Comparison of ENCODE assay signal across 9 cellular contexts in the genomic region with DNA sequence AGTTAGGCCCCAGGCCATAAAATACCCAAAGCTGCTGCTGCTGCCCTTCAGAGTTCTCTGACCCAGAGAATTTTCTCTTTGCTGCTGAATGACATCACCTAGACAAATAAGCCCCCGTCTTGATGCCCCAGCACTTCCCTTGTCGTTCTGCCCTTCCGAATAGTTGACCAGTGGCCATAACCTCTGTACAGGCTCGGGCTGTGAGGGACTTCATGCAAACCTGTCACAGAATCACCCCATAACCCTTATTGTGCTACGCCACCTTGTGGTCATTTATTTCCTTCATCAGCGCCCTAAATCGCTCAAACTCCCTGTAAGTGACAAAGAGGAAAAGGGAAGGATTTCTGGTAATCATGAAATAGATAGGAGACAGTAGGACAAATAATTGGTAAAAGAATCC. TPM values are rescaled to one million over a fixed set of nuclear protein-coding genes. Genes with fewer than 3 reads are reported as not detected.
A peak's percentile ranks its signal among the peaks of the same experiment; 100 is the strongest.
DNase-seq lines count a peak whose midpoint lies in the region; ATAC-seq and TF ChIP-seq lines count a peak whose summit lies in the region.
"Had no signal": no experiment of that assay in that cellular context is flagged by ENCODE, and none has a peak within 500 bp of the region (broad histone marks: within the 10 kb centered on the region; RNA-seq: fewer than 3 reads in every experiment).

No MANE protein-coding gene starts in this region.

- H3K4me1 ChIP-seq in OCI-LY7 (ENCODE audit: insufficient read depth, low read length, poor library complexity, severe bottlenecking) (no peaks in the 10 kb centered on the region), hepatocyte (ENCODE audit: insufficient read depth) (no peaks in the 10 kb centered on the region), sigmoid colon (no peaks in the 10 kb centered on the region)
- H3K4me1 ChIP-seq: BLaER1 had no signal

- no peak for TF ChIP-seq POLR2A in sigmoid colon (IDR thresholded peaks at IDR 0.05)

- BruUV-seq in OCI-LY7 (replicated peaks; lab: Mats Ljungman, UMichigan), result no TSS peak

- H3K4me3 ChIP-seq in OCI-LY7 (ENCODE audit: low read depth, low read length, poor library complexity, severe bottlenecking) (no peak overlapping the region), hepatocyte (no peak overlapping the region), sigmoid colon (no peak overlapping the region)
- H3K4me3 ChIP-seq: BLaER1 had no signal

- no peak overlapping the region for H3K27ac ChIP-seq in OCI-LY7 (ENCODE audit: low read depth, low read length, poor library complexity, severe bottlenecking)
- no peak overlapping the region for H3K27ac ChIP-seq in hepatocyte
- peak overlapping the region in 3 of 4 donors; percentile 12 to 20 (median 19) for H3K27ac ChIP-seq in sigmoid colon
- H3K27ac ChIP-seq: BLaER1 had no signal

- DNase-seq in DMS79 treated with DMSO at 0.1 percent for 48 hours (lab: John Stamatoyannopoulos, UW) (peak; percentile 10), DMS79 (lab: John Stamatoyannopoulos, UW) (no peak), KBM-7 (peak; percentile 90), OCI-LY7 (ENCODE audit: low spot score) (peak; percentile 76), anterior cingulate cortex (lab: John Stamatoyannopoulos, UW) (peak in 34 of 58 donors; percentile 0 to 34 (median 8)), hepatocyte (ENCODE audit: low spot score) (peak; percentile 74), sigmoid colon (no peak)

- no peaks in the 10 kb centered on the region for H3K9me2 ChIP-seq in OCI-LY7 (ENCODE audit: insufficient read depth, low read length)
- H3K9me2 ChIP-seq in hepatocyte (replicated peaks; ENCODE audit: insufficient read depth), result no peaks in the 10 kb centered on the region

- no peak overlapping the region for H2AFZ ChIP-seq in OCI-LY7 (ENCODE audit: low read length)
- H2AFZ ChIP-seq in hepatocyte, result no peak overlapping the region

- TF ChIP-seq CTCF in OCI-LY7 (conservative IDR thresholded peaks at IDR 0.05; ENCODE audit: low read length), result peak; percentile 78
- TF ChIP-seq CTCF in hepatocyte (IDR thresholded peaks at IDR 0.05; ENCODE audit: poor library complexity), result peak; percentile 57
- peak in 3 of 4 experiments; percentile 29 to 34 (median 31) for TF ChIP-seq CTCF in sigmoid colon (IDR thresholded peaks at IDR 0.05)

- intact Hi-C loops in OCI-LY7 (cut with micrococcal nuclease; ENCODE audit: unreplicated experiment) (loop anchor here (1.0 to 10.0 kb wide), 3 partner anchors 171 to 528 kb away; a partner anchor contains a TSS), sigmoid colon (cut with DNase I) (loop anchor here (5.0 to 10.0 kb wide), 3 partner anchors 173 to 481 kb away; a partner anchor contains a TSS)

- CTCF ChIA-PET in OCI-LY7 (lab: Charles Lee; ENCODE audit: unreplicated experiment), result no interaction called here

- H3K27me3 ChIP-seq in hepatocyte (no peaks in the 10 kb centered on the region), sigmoid colon (no peaks in the 10 kb centered on the region)

- no peak for ATAC-seq in GM18502 (IDR thresholded peaks at IDR 0.05; ENCODE audit: poor library complexity, unreplicated experiment)

- H4K20me1 ChIP-seq in OCI-LY7 (ENCODE audit: insufficient read depth, low read length) (no peaks in the 10 kb centered on the region), hepatocyte (ENCODE audit: insufficient read depth, poor library complexity, severe bottlenecking) (no peaks in the 10 kb centered on the region)
- H4K20me1 ChIP-seq: BLaER1 had no signal

- WGBS in hepatocyte (ENCODE audit: low lambda C conversion rate, missing lambda C conversion rate), result 32% methylated on average over 7 of the region's 7 CpGs
- 3 to 5% methylated on average over 7 of the region's 7 CpGs for WGBS in sigmoid colon, 2 donors

- no peak for TF ChIP-seq EP300 in sigmoid colon (IDR thresholded peaks at IDR 0.05)

- H3K9me3 ChIP-seq in OCI-LY7 (ENCODE audit: low read length) (no peaks in the 10 kb centered on the region), hepatocyte (ENCODE audit: low read depth) (no peaks in the 10 kb centered on the region), sigmoid colon (no peaks in the 10 kb centered on the region)
- H3K9me3 ChIP-seq: BLaER1 had no signal

- H3K4me2 ChIP-seq in OCI-LY7 (ENCODE audit: low read length) (no peak overlapping the region), hepatocyte (no peak overlapping the region)
- H3K4me2 ChIP-seq: BLaER1 had no signal

- in situ Hi-C loops in KBM-7 (cut with MboI; ENCODE audit: low pct_unique_long_range_greater_than_20kb, low sequenced_read_pairs), result loop anchor here (25.0 kb wide), 1 partner anchor 163 kb away; no protein-coding TSS in a partner anchor

- H3K36me3 ChIP-seq in OCI-LY7 (ENCODE audit: insufficient read depth, low read length), result no peaks in the 10 kb centered on the region
- no peaks in the 10 kb centered on the region for H3K36me3 ChIP-seq in hepatocyte (replicated peaks; ENCODE audit: insufficient read depth, low read depth)
- H3K36me3 ChIP-seq in sigmoid colon, result no peaks in the 10 kb centered on the region
- H3K36me3 ChIP-seq: BLaER1 had no signal

- H3K79me2 ChIP-seq in OCI-LY7 (ENCODE audit: insufficient read depth, low read depth, low read length), result no peaks in the 10 kb centered on the region
- no peaks in the 10 kb centered on the region for H3K79me2 ChIP-seq in hepatocyte

- POLR2A ChIA-PET in OCI-LY7 (lab: Charles Lee), result no interaction called here

RNA-seq across cellular contexts. Expression of a gene that starts 18.8 kb away (rescaled TPM):
- not detected in 2 replicates for total RNA-seq in OCI-LY7 (2014; rRNA removed; shearing (Covaris generic))
- total RNA-seq in OCI-LY7 (2022) (not detected in 2 replicates), hepatocyte (not detected in 2 replicates), sigmoid colon (not detected)
- polyA plus RNA-seq in hepatocyte (not detected in 2 replicates), sigmoid colon (not detected)

RNA-seq across cellular contexts. Expression of a gene that starts 21.8 kb away (rescaled TPM):
- total RNA-seq in OCI-LY7 (2014; rRNA removed; shearing (Covaris generic)), result 5.0 and 6.1 TPM in 2 replicates
- total RNA-seq in OCI-LY7 (2022), result 9.7 and 9.8 TPM in 2 replicates
- 3.3 and 5.0 TPM in 2 replicates for total RNA-seq in hepatocyte
- polyA plus RNA-seq in hepatocyte, result 2.7 and 3.4 TPM in 2 replicates
- 1 to 10 TPM; 3.9 to 6.4 (median 4.2) TPM for total RNA-seq in sigmoid colon
- 1 to 10 TPM in 1 of 3 donors, under 1 TPM in 2; 0.60 to 3.7 (median 0.92) TPM for polyA plus RNA-seq in sigmoid colon

RNA-seq across cellular contexts. Expression of a gene that starts 45.9 kb away (rescaled TPM):
- total RNA-seq in OCI-LY7 (2014; rRNA removed; shearing (Covaris generic)), result 2.7 and 4.0 TPM in 2 replicates
- total RNA-seq in OCI-LY7 (2022) (1.3 and 1.9 TPM in 2 replicates), hepatocyte (2.8 and 3.7 TPM in 2 replicates), sigmoid colon (1 to 10 TPM; 4.3 to 7.5 (median 4.7) TPM)
- polyA plus RNA-seq in hepatocyte (0.53 and 1.5 TPM in 2 replicates), sigmoid colon (1 to 10 TPM; 1.4 to 2.3 (median 1.8) TPM)

Comparison
In these comparisons a context has a peak if more than half of its experiments do, and no peak if none do; other contexts are left out.
1. DNase-seq: peak in DMS79 treated with DMSO at 0.1 percent for 48 hours (single experiment), KBM-7 (single experiment), OCI-LY7 (single experiment), anterior cingulate cortex (34 of 58) and hepatocyte (single experiment); none in DMS79 (single experiment) and sigmoid colon (single experiment).
2. H3K27ac ChIP-seq: peak in sigmoid colon (3 of 4); none in OCI-LY7 (single experiment) and hepatocyte (single experiment).
3. Peak in every context shown above with its lines, with median percentiles within 50 percentile points of each other: CTCF ChIP-seq.